In the genomic region with DNA sequence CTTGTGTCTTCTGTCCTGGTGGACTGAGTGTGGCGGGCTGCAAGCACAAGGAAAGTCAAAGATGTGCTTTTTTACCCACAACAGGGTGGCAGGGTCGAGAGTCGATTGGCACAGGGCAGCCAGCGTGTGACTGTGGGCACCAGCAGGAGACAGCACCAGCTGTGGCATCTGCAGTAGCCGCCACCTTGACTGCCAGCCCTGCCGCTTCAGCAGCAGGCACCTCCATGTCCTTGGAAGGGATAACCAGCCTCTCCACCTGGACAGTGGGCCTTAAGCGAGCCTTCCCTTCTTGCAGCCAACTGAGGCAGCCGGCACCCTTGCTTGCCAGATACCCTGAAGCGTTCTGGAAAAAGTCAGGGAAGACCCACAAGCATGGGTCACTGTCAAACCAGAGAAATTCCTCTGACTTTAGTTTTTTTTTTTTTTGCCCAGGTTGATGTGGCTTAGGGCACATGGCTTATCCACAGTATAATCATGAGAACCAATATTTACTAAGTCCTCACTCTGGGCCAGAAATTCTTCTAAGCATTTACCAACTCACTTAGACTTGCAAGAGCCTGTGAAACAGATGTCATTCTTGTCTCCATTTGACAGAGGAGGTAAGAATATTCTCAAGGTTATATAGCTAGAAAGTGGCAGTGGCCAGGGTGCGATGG, we compare ENCODE assay signal across 9 cellular contexts. TPM values are rescaled to one million over a fixed set of nuclear protein-coding genes. Genes with fewer than 3 reads are reported as not detected.
DNase-seq lines count a peak whose midpoint lies in the region; ATAC-seq and TF ChIP-seq lines count a peak whose summit lies in the region.
"Had no signal": no experiment of that assay in that cellular context is flagged by ENCODE, and none has a peak within 500 bp of the region (broad histone marks: within the 10 kb centered on the region; RNA-seq: fewer than 3 reads in every experiment).

No MANE protein-coding gene starts in this region.

- no peak for TF ChIP-seq CTCF in lower leg skin (IDR thresholded peaks at IDR 0.05)

- TF ChIP-seq POLR2A in lower leg skin (IDR thresholded peaks at IDR 0.05) = no peak

- H3K27ac ChIP-seq in muscle layer of colon (ENCODE audit: low read depth, low read length) = peak overlapping the region; percentile 82

- H3K36me3 ChIP-seq in adipocyte (ENCODE audit: control insufficient read depth, insufficient read depth, low read length, severe bottlenecking) (no peaks in the 10 kb centered on the region), muscle layer of colon (ENCODE audit: insufficient read depth, low read length) (no peaks in the 10 kb centered on the region)

- intact Hi-C loops in lower leg skin (cut with DNase I; ENCODE audit: low total_unique reads) = no loop called here

- H3K4me1 ChIP-seq in adipocyte (ENCODE audit: control insufficient read depth, insufficient read depth, low read length) = peaks cover 41% of the 10 kb centered on the region
- H3K4me1 ChIP-seq in muscle layer of colon (ENCODE audit: insufficient read depth, low read length) = peaks cover 18% of the 10 kb centered on the region

- H3K27me3 ChIP-seq in adipocyte (replicated peaks; ENCODE audit: control insufficient read depth, insufficient read depth, low read length) = no peaks in the 10 kb centered on the region
- no peaks in the 10 kb centered on the region for H3K27me3 ChIP-seq in muscle layer of colon (ENCODE audit: control insufficient read depth in 1 of 2, insufficient read depth in 2 of 2, low read length in 2 of 2)

- H3K4me3 ChIP-seq in adipocyte (ENCODE audit: low read length) = no peak overlapping the region
- H3K4me3 ChIP-seq in muscle layer of colon (ENCODE audit: low read depth in 1 of 2, low read length in 2 of 2) = no peak overlapping the region
- no peak overlapping the region for H3K4me3 ChIP-seq in lower leg skin (ENCODE audit: low read depth, poor library complexity, severe bottlenecking)

- 81 to 86% methylated on average over 10 of the region's 10 CpGs for whole genome bisulfite sequencing in lower leg skin, 2 donors

- in situ Hi-C loops in KBM-7 (cut with MboI; ENCODE audit: low pct_unique_long_range_greater_than_20kb, low sequenced_read_pairs) = no loop called here

- DNase-seq in COR-L47 (lab: John Stamatoyannopoulos, UW) (peak; percentile 47), adipocyte (ENCODE audit: low read depth) (no peak), KBM-7 (no peak), DMS153 (lab: John Stamatoyannopoulos, UW) (no peak), lower leg skin (ENCODE audit: low spot score in 2 of 2) (no peak)
- no peak for DNase-seq in stimulated activated CD8-positive, alpha-beta memory T cell treated with anti-CD3 and anti-CD28 coated beads, Interleukin-4, amount 100 ng/mL, for 48 hours
- DNase-seq: amniotic stem cell had no signal

- H3K9ac ChIP-seq in adipocyte (ENCODE audit: low read length) (peak overlapping the region; percentile 63), muscle layer of colon (ENCODE audit: low read length) (no peak overlapping the region)

- no peaks in the 10 kb centered on the region for H3K9me3 ChIP-seq in adipocyte (ENCODE audit: control insufficient read depth, low read length)
- H3K9me3 ChIP-seq in muscle layer of colon (ENCODE audit: low read length) = no peaks in the 10 kb centered on the region

- ATAC-seq in GM21381 (IDR thresholded peaks at IDR 0.05; ENCODE audit: unreplicated experiment) = peak; percentile 9

RNA-seq across cellular contexts. Expression of a gene that starts 30.1 kb away (rescaled TPM):
- total RNA-seq in lower leg skin = 10 to 100 TPM; 58.0 to 92.4 (median 84.5) TPM
